12 cellular contexts compared by ENCODE assay signal in the genomic region with DNA sequence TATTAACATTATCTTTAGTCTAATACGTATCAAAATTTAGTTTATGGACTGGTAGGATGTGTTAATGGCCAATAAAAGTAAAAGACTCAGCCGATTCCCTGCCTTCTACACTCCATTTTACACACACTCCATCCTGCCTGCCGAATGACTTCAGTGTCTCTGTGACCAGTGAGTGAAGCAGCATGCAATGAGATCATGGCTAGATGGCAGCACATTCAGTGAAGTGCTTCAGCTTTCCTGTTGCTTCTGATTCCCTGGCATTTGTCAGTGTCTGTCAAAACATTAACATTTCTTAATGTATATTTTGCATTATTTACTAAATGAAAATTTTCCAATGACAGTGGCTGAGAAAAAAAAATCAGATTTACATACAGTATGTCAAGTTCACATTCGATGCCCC.
A peak's percentile ranks its signal among the peaks of the same experiment; 100 is the strongest.
DNase-seq lines count a peak whose midpoint lies in the region; ATAC-seq and TF ChIP-seq lines count a peak whose summit lies in the region.
"Had no signal": no experiment of that assay in that cellular context is flagged by ENCODE, and none has a peak within 500 bp of the region (broad histone marks: within the 10 kb centered on the region; RNA-seq: fewer than 3 reads in every experiment).

No MANE protein-coding gene starts in this region.

- no peaks in the 10 kb centered on the region for H3K27me3 Mint-ChIP-seq in WTC11 (ENCODE audit: low read depth)

- ATAC-seq in WTC11 (peak; percentile 74), GM18867 (IDR thresholded peaks at IDR 0.05; ENCODE audit: unreplicated experiment) (no peak)
- ATAC-seq: activated T-cell treated with anti-CD3 and anti-CD28 coated beads, Interleukin-2, amount 50 U/mL, for 4 hours had no signal

- H3K4me1 ChIP-seq in smooth muscle cell (ENCODE audit: low read depth) = peaks cover 12% of the 10 kb centered on the region
- no peaks in the 10 kb centered on the region for H3K4me1 ChIP-seq in ovary (ENCODE audit: insufficient read depth)
- H3K4me1 ChIP-seq: right atrium auricular region had no signal

- peak overlapping the region; percentile 65 for H2AFZ ChIP-seq in smooth muscle cell (ENCODE audit: low read depth)

- POLR2A ChIA-PET in WTC11 (lab: Charles Lee) = no interaction called here

- H3K79me2 ChIP-seq in smooth muscle cell (ENCODE audit: low read depth) = no peaks in the 10 kb centered on the region

- TF ChIP-seq POLR2A in ovary (IDR thresholded peaks at IDR 0.05) = no peak

- peaks cover 6% of the 10 kb centered on the region for H3F3A ChIP-seq in smooth muscle cell (ENCODE audit: low read depth)

- H3K27ac Mint-ChIP-seq in WTC11 = no peak overlapping the region

- intact Hi-C loops in ovary (cut with DNase I) = no loop called here

- TF ChIP-seq EP300 in ovary (IDR thresholded peaks at IDR 0.05) = no peak

- DNase-seq in NCI-H526 (lab: John Stamatoyannopoulos, UW) = peak; percentile 6 to 51
- DNase-seq in NCI-H526 treated with DMSO at 0.1 percent for 48 hours (lab: John Stamatoyannopoulos, UW) = no peak
- DNase-seq in WTC11 (ENCODE audit: low spot score) = no peak
- peak; percentile 62 for DNase-seq in islet precursor cell
- DNase-seq in smooth muscle cell (lab: John Stamatoyannopoulos, UW; ENCODE audit: unreplicated experiment) = no peak
- no peak for DNase-seq in ovary
- DNase-seq in RPMI8226 = no peak
- DNase-seq: activated T-cell treated with anti-CD3 and anti-CD28 coated beads, Interleukin-2, amount 50 U/mL, for 4 hours; DMS 273 treated with DMSO at 0.1 percent for 48 hours; KBM-7 had no signal

- H3K4me3 ChIP-seq in smooth muscle cell (no peak overlapping the region), ovary (no peak overlapping the region)
- H3K4me3 ChIP-seq: right atrium auricular region had no signal

- 45% methylated on average over 4 of the region's 4 CpGs for WGBS in smooth muscle cell (ENCODE audit: low lambda C conversion rate)
- 76 to 87% (median 78%) methylated on average over 4 of the region's 4 CpGs for WGBS in ovary, 3 donors

- H3K4me2 ChIP-seq in smooth muscle cell = no peak overlapping the region

- no peak for TF ChIP-seq CTCF in WTC11 (IDR thresholded peaks at IDR 0.05)
- TF ChIP-seq CTCF in smooth muscle cell (IDR thresholded peaks at IDR 0.05; ENCODE audit: borderline replicate concordance, insufficient read depth, poor library complexity, severe bottlenecking) = no peak
- TF ChIP-seq CTCF in ovary (IDR thresholded peaks at IDR 0.05) = no peak

- H3K36me3 Mint-ChIP-seq in WTC11 = peaks cover 7% of the 10 kb centered on the region; the same call in 1 of the 2 replicates

- peaks cover 39% of the 10 kb centered on the region for H3K4me1 Mint-ChIP-seq in WTC11

- no peaks in the 10 kb centered on the region for H4K20me1 ChIP-seq in smooth muscle cell (ENCODE audit: low read depth)

- CTCF ChIA-PET in WTC11 (lab: Charles Lee) = interaction anchor here (0.9 kb wide), 1 partner anchor 11 kb away, joined by 4 read pairs; no protein-coding TSS in a partner anchor

- H3K36me3 ChIP-seq in smooth muscle cell (ENCODE audit: low read depth) = no peaks in the 10 kb centered on the region
- no peaks in the 10 kb centered on the region for H3K36me3 ChIP-seq in ovary
- H3K36me3 ChIP-seq: right atrium auricular region had no signal

- H3K9ac ChIP-seq in smooth muscle cell (ENCODE audit: low read depth) = no peak overlapping the region

- H3K9me3 Mint-ChIP-seq in WTC11 = peaks cover 12% of the 10 kb centered on the region
- H3K9me3 Mint-ChIP-seq: activated T-cell treated with anti-CD3 and anti-CD28 coated beads, Interleukin-2, amount 50 U/mL, for 4 hours had no signal

- H3K9me3 ChIP-seq in smooth muscle cell (replicated peaks; ENCODE audit: low read depth) = no peaks in the 10 kb centered on the region
- no peaks in the 10 kb centered on the region for H3K9me3 ChIP-seq in ovary
- H3K9me3 ChIP-seq: right atrium auricular region had no signal

- H3K27ac ChIP-seq in smooth muscle cell (ENCODE audit: low read depth) = no peak overlapping the region
- no peak overlapping the region for H3K27ac ChIP-seq in ovary
- H3K27ac ChIP-seq: right atrium auricular region had no signal

- H3K27me3 ChIP-seq in smooth muscle cell (ENCODE audit: low read depth) (no peaks in the 10 kb centered on the region), ovary (no peaks in the 10 kb centered on the region)
- H3K27me3 ChIP-seq: right atrium auricular region had no signal

- H3K4me3 Mint-ChIP-seq in WTC11 = no peak overlapping the region
- H3K4me3 Mint-ChIP-seq: activated T-cell treated with anti-CD3 and anti-CD28 coated beads, Interleukin-2, amount 50 U/mL, for 4 hours had no signal

TF ChIP-seq in WTC11, 78 proteins besides CTCF, POLR2A, EP300 and RAD21:
- TF ChIP-seq, protein P1, sequence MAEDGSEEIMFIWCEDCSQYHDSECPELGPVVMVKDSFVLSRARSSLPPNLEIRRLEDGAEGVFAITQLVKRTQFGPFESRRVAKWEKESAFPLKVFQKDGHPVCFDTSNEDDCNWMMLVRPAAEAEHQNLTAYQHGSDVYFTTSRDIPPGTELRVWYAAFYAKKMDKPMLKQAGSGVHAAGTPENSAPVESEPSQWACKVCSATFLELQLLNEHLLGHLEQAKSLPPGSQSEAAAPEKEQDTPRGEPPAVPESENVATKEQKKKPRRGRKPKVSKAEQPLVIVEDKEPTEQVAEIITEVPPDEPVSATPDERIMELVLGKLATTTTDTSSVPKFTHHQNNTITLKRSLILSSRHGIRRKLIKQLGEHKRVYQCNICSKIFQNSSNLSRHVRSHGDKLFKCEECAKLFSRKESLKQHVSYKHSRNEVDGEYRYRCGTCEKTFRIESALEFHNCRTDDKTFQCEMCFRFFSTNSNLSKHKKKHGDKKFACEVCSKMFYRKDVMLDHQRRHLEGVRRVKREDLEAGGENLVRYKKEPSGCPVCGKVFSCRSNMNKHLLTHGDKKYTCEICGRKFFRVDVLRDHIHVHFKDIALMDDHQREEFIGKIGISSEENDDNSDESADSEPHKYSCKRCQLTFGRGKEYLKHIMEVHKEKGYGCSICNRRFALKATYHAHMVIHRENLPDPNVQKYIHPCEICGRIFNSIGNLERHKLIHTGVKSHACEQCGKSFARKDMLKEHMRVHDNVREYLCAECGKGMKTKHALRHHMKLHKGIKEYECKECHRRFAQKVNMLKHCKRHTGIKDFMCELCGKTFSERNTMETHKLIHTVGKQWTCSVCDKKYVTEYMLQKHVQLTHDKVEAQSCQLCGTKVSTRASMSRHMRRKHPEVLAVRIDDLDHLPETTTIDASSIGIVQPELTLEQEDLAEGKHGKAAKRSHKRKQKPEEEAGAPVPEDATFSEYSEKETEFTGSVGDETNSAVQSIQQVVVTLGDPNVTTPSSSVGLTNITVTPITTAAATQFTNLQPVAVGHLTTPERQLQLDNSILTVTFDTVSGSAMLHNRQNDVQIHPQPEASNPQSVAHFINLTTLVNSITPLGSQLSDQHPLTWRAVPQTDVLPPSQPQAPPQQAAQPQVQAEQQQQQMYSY (CRISPR knock-in tag; IDR thresholded peaks at IDR 0.05) = no peak
- TF ChIP-seq ZNF416 (CRISPR knock-in tag; IDR thresholded peaks at IDR 0.05) (no peak), OVOL2 (CRISPR knock-in tag; IDR thresholded peaks at IDR 0.05; ENCODE audit: borderline replicate concordance) (no peak), SMAD4 (CRISPR knock-in tag; IDR thresholded peaks at IDR 0.05) (no peak), ZNF138 (CRISPR knock-in tag; conservative IDR thresholded peaks at IDR 0.05) (no peak), TEAD1 (CRISPR knock-in tag; IDR thresholded peaks at IDR 0.05) (no peak), RELA (CRISPR knock-in tag; IDR thresholded peaks at IDR 0.05; ENCODE audit: borderline replicate concordance) (no peak), JAZF1 (CRISPR knock-in tag; IDR thresholded peaks at IDR 0.05) (no peak), NR1H2 (CRISPR knock-in tag; IDR thresholded peaks at IDR 0.05) (no peak), GABPB1 (CRISPR knock-in tag; IDR thresholded peaks at IDR 0.05) (no peak), ESRRA (CRISPR knock-in tag; IDR thresholded peaks at IDR 0.05; ENCODE audit: borderline replicate concordance) (no peak), FOXK1 (CRISPR knock-in tag; IDR thresholded peaks at IDR 0.05) (no peak), CREB1 (CRISPR knock-in tag; IDR thresholded peaks at IDR 0.05) (no peak)
- TF ChIP-seq, protein P2, sequence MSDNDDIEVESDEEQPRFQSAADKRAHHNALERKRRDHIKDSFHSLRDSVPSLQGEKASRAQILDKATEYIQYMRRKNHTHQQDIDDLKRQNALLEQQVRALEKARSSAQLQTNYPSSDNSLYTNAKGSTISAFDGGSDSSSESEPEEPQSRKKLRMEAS (CRISPR knock-in tag; IDR thresholded peaks at IDR 0.05) = no peak

Comparison
In these comparisons a context has a peak if more than half of its experiments do, and no peak if none do; other contexts are left out.
1. DNase-seq: peak in NCI-H526 (2 of 2) and islet precursor cell (single experiment); none in NCI-H526 treated with DMSO at 0.1 percent for 48 hours (single experiment), WTC11 (single experiment), smooth muscle cell (single experiment), ovary (0 of 5) and RPMI8226 (single experiment).